ENCODE assay signal across 17 cellular contexts in the genomic region with DNA sequence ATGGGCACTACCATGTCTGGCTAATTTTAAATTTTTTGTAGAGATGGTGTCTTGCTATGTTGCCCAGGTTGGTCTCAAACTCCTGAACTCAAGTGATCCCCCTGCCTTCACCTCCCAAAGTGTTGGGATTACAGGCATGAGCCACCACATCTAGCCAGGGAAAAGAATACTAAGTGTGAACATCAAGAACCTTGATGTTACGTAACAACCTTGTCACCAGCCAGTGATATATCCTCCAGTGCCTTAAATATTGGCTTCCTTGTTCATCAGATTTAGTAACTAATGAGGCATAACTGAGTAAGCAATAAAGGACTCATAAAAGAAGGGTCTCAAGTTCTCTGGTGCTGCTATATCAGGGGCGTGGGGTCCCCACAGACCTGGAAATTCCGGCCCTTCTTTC.
DNase-seq lines count a peak whose midpoint lies in the region; ATAC-seq, FAIRE-seq and TF ChIP-seq lines count a peak whose summit lies in the region.
"Had no signal": no experiment of that assay in that cellular context is flagged by ENCODE, and none has a peak within 500 bp of the region (broad histone marks: within the 10 kb centered on the region; RNA-seq: fewer than 3 reads in every experiment).

No MANE protein-coding gene starts in this region.

- no peak for TF ChIP-seq EP300 in HepG2 (IDR thresholded peaks at IDR 0.05; ENCODE audit: low read depth in 2 of 2, low read length in 2 of 2)
- TF ChIP-seq EP300 in HepG2 (CRISPR knock-in tag; IDR thresholded peaks at IDR 0.05; ENCODE audit: borderline replicate concordance): no peak

- in situ Hi-C loops in HepG2 (cut with HindIII; ENCODE audit: extremely low pct_ligation_motif_present, low pct_unique_long_range_greater_than_20kb): no loop called here
- in situ Hi-C loops in mammary epithelial cell (cut with MboI; ENCODE audit: low sequenced_read_pairs in 2 of 2): no loop called here

- BruUV-seq in HepG2 (replicated peaks; lab: Mats Ljungman, UMichigan) (no TSS peak), mammary epithelial cell (replicated peaks; lab: Mats Ljungman, UMichigan) (no TSS peak)

- H3K27ac ChIP-seq in HepG2 (ENCODE audit: extremely low read length, insufficient read depth, low read length): no peak overlapping the region
- H3K27ac ChIP-seq in right lobe of liver: no peak overlapping the region
- no peak overlapping the region for H3K27ac ChIP-seq in mammary epithelial cell (ENCODE audit: insufficient read depth, low read depth, low read length)
- no peak overlapping the region for H3K27ac ChIP-seq in psoas muscle
- H3K27ac ChIP-seq: BLaER1 treated with 17β-estradiol and CSF1 and Interleukin-3, amounts not matched to agents 10 nM and 100 nM had no signal

- FAIRE-seq in HepG2 (lab: Jason Lieb, UNC): no peak
- FAIRE-seq: H1 had no signal

- intact Hi-C loops in HepG2 (cut with micrococcal nuclease; ENCODE audit: unreplicated experiment): no loop called here
- intact Hi-C loops in right lobe of liver (cut with DNase I): no loop called here
- intact Hi-C loops in mammary epithelial cell (cut with micrococcal nuclease): no loop called here
- intact Hi-C loops in psoas muscle (cut with DNase I): no loop called here

- H3K27me3 ChIP-seq in HepG2 (ENCODE audit: control insufficient read depth in 1 of 2, insufficient read depth in 2 of 2, low read length in 2 of 2) (no peaks in the 10 kb centered on the region), right lobe of liver (no peaks in the 10 kb centered on the region), mammary epithelial cell (ENCODE audit: insufficient read depth, low read length) (no peaks in the 10 kb centered on the region), psoas muscle (ENCODE audit: insufficient read depth in 3 of 3, low read length in 2 of 3) (no peaks in the 10 kb centered on the region)
- H3K27me3 ChIP-seq: BLaER1 treated with 17β-estradiol and CSF1 and Interleukin-3, amounts not matched to agents 10 nM and 100 nM had no signal

- TF ChIP-seq CTCF in HepG2 (CRISPR knock-in tag; IDR thresholded peaks at IDR 0.05): no peak
- TF ChIP-seq CTCF in right lobe of liver (IDR thresholded peaks at IDR 0.05): no peak
- TF ChIP-seq CTCF in neural crest cell (conservative IDR thresholded peaks at IDR 0.05): no peak
- no peak for TF ChIP-seq CTCF in mammary epithelial cell (conservative IDR thresholded peaks at IDR 0.05 in 1 of 2, IDR thresholded peaks at IDR 0.05 in 1 of 2; ENCODE audit: extremely low read depth in 1 of 2, insufficient read depth in 1 of 2, low read depth in 1 of 2, low read length in 2 of 2)
- no peak for TF ChIP-seq CTCF in psoas muscle (IDR thresholded peaks at IDR 0.05)

- H3K27ac Mint-ChIP-seq in neural crest cell (ENCODE audit: unreplicated experiment): peak overlapping the region; percentile 35
- H3K27ac Mint-ChIP-seq: B cell; CD8-positive, alpha-beta T cell; H9 had no signal

- WGBS in HepG2 (ENCODE audit: low lambda C conversion rate): 41% methylated on average over 3 of the region's 3 CpGs
- WGBS in right lobe of liver (ENCODE audit: insufficient coverage, low coverage, low lambda C conversion rate, missing lambda C conversion rate): 94% methylated on average over 2 of the region's 3 CpGs
- WGBS in mammary epithelial cell (ENCODE audit: low coverage, missing lambda C conversion rate): 87% methylated on average over 3 of the region's 3 CpGs
- 89 to 91% (median 90%) methylated on average over 3 of the region's 3 CpGs for WGBS in psoas muscle, 3 donors

- H3K4me3 ChIP-seq in HepG2 (replicated peaks in 1 of 3; ENCODE audit: insufficient read depth in 1 of 3, low read depth in 2 of 3, low read length in 3 of 3): no peak overlapping the region
- H3K4me3 ChIP-seq in right lobe of liver: no peak overlapping the region
- no peak overlapping the region for H3K4me3 ChIP-seq in mammary epithelial cell (replicated peaks in 1 of 3; ENCODE audit: insufficient read depth in 1 of 3, low read depth in 2 of 3, low read length in 3 of 3)
- no peak overlapping the region for H3K4me3 ChIP-seq in psoas muscle
- H3K4me3 ChIP-seq: BLaER1 treated with 17β-estradiol and CSF1 and Interleukin-3, amounts not matched to agents 10 nM and 100 nM; GM12878 had no signal

- dilution Hi-C loops in mammary epithelial cell (cut with HindIII; ENCODE audit: low sequenced_read_pairs): no loop called here

- POLR2A ChIA-PET in HepG2 (lab: Yijun Ruan, JAX): no interaction called here

- H3K36me3 ChIP-seq in HepG2 (replicated peaks in 1 of 2; ENCODE audit: control insufficient read depth in 1 of 2, insufficient read depth in 2 of 2, low read length in 2 of 2) (no peaks in the 10 kb centered on the region), right lobe of liver (no peaks in the 10 kb centered on the region), mammary epithelial cell (ENCODE audit: insufficient read depth, low read length) (no peaks in the 10 kb centered on the region), psoas muscle (ENCODE audit: insufficient read depth in 1 of 2, low read depth in 1 of 2) (no peaks in the 10 kb centered on the region)
- H3K36me3 ChIP-seq: BLaER1 treated with 17β-estradiol and CSF1 and Interleukin-3, amounts not matched to agents 10 nM and 100 nM had no signal

- H3K9me3 ChIP-seq in HepG2 (ENCODE audit: low read length): no peaks in the 10 kb centered on the region
- no peaks in the 10 kb centered on the region for H3K9me3 ChIP-seq in right lobe of liver
- no peaks in the 10 kb centered on the region for H3K9me3 ChIP-seq in mammary epithelial cell (replicated peaks; ENCODE audit: insufficient read depth, low read length)
- H3K9me3 ChIP-seq in psoas muscle: no peaks in the 10 kb centered on the region

- no peak for ATAC-seq in HepG2
- ATAC-seq in right lobe of liver: no peak
- ATAC-seq in psoas muscle: no peak
- ATAC-seq: CD8-positive, alpha-beta T cell; GM12878 had no signal

- no peaks in the 10 kb centered on the region for H3K79me2 ChIP-seq in HepG2 (ENCODE audit: insufficient read depth, low read length)
- H3K79me2 ChIP-seq in mammary epithelial cell (ENCODE audit: insufficient read depth, low read length): no peaks in the 10 kb centered on the region

- DNase-seq in HepG2 (ENCODE audit: low spot score) (no peak), right lobe of liver (no peak), left kidney (ENCODE audit: low read depth, low spot score) (peak; percentile 65), neural crest cell (ENCODE audit: low read depth, low spot score) (no peak), mammary epithelial cell (no peak), COR-L47 (lab: John Stamatoyannopoulos, UW) (no peak), psoas muscle (no peak)
- DNase-seq: CD8-positive, alpha-beta T cell; DMS 273 treated with DMSO at 0.1 percent for 48 hours; DMS53; DND-41; EL; H9 had no signal

- H3K9me3 Mint-ChIP-seq in neural crest cell: peaks cover 16% of the 10 kb centered on the region
- H3K9me3 Mint-ChIP-seq: CD8-positive, alpha-beta T cell had no signal

- H4K20me1 ChIP-seq in HepG2 (ENCODE audit: insufficient read depth, low read length): no peaks in the 10 kb centered on the region
- no peaks in the 10 kb centered on the region for H4K20me1 ChIP-seq in mammary epithelial cell (ENCODE audit: insufficient read depth, low read length)
- H4K20me1 ChIP-seq: BLaER1 treated with 17β-estradiol and CSF1 and Interleukin-3, amounts not matched to agents 10 nM and 100 nM had no signal

- H3K4me1 Mint-ChIP-seq in neural crest cell: peaks cover 23% of the 10 kb centered on the region
- H3K4me1 Mint-ChIP-seq: B cell had no signal

- no peak overlapping the region for H3K4me2 ChIP-seq in HepG2 (ENCODE audit: low read depth, low read length)
- no peak overlapping the region for H3K4me2 ChIP-seq in mammary epithelial cell (ENCODE audit: insufficient read depth, low read depth, low read length)
- H3K4me2 ChIP-seq: BLaER1 treated with 17β-estradiol and CSF1 and Interleukin-3, amounts not matched to agents 10 nM and 100 nM had no signal

- no peak for TF ChIP-seq POLR2A in HepG2 (IDR thresholded peaks at IDR 0.05; ENCODE audit: insufficient read depth in 1 of 2, low read depth in 2 of 2, low read length in 2 of 2)
- TF ChIP-seq POLR2A in right lobe of liver (IDR thresholded peaks at IDR 0.05): no peak

- TF ChIP-seq RAD21 in HepG2 (CRISPR knock-in tag; IDR thresholded peaks at IDR 0.05): no peak

- H3K9ac ChIP-seq in HepG2 (ENCODE audit: insufficient read depth, low read depth, low read length): no peak overlapping the region
- H3K9ac ChIP-seq in mammary epithelial cell (ENCODE audit: insufficient read depth, low read length): no peak overlapping the region
- H3K9ac ChIP-seq: BLaER1 treated with 17β-estradiol and CSF1 and Interleukin-3, amounts not matched to agents 10 nM and 100 nM had no signal

- H3K27me3 Mint-ChIP-seq in neural crest cell (ENCODE audit: low read depth): no peaks in the 10 kb centered on the region

- H3K36me3 Mint-ChIP-seq in neural crest cell (ENCODE audit: low read depth): peaks cover 42% of the 10 kb centered on the region
- H3K36me3 Mint-ChIP-seq: CD8-positive, alpha-beta T cell had no signal

- H2AFZ ChIP-seq in HepG2 (ENCODE audit: low read length) (no peak overlapping the region), mammary epithelial cell (ENCODE audit: low read depth, low read length) (no peak overlapping the region)

- no peaks in the 10 kb centered on the region for H3K4me1 ChIP-seq in HepG2 (ENCODE audit: insufficient read depth, low read length)
- peaks cover 0 to 9% (median 0%) of the 10 kb centered on the region in 4 donors for H3K4me1 ChIP-seq in right lobe of liver
- H3K4me1 ChIP-seq in mammary epithelial cell (ENCODE audit: insufficient read depth, low read length): no peaks in the 10 kb centered on the region
- no peaks in the 10 kb centered on the region for H3K4me1 ChIP-seq in psoas muscle
- H3K4me1 ChIP-seq: BLaER1 treated with 17β-estradiol and CSF1 and Interleukin-3, amounts not matched to agents 10 nM and 100 nM had no signal

- CTCF ChIA-PET in HepG2 (lab: Yijun Ruan, JAX; ENCODE audit: low intra/inter-chr PET ratio, low total read pairs): no interaction called here
- CTCF ChIA-PET in mammary epithelial cell (lab: Charles Lee; ENCODE audit: low non-redundant PET): no interaction called here

- H3K4me3 Mint-ChIP-seq in neural crest cell: no peak overlapping the region
- H3K4me3 Mint-ChIP-seq: B cell; CD8-positive, alpha-beta T cell; H9 had no signal

TF ChIP-seq in HepG2, 621 proteins besides CTCF, POLR2A, EP300 and RAD21:
- TF ChIP-seq ZNF546 (CRISPR knock-in tag; conservative IDR thresholded peaks at IDR 0.05): no peak
- peak; percentile 52 for TF ChIP-seq CEBPB (IDR thresholded peaks at IDR 0.05; ENCODE audit: borderline replicate concordance, low read depth, low read length)
